ENCODE assay signal across 1 cellular context in genomic region chr11:102452461-102453285, GRCh38.
TF ChIP-seq lines count a peak whose summit lies in the region.

Gene TMEM123 (minus strand): TSS chr11:102452765. CDS start chr11:102452623, 142 bp downstream.

TF ChIP-seq in HepG2, 621 proteins besides CTCF, POLR2A, EP300 and RAD21 (continued from another document and continues in another):
- TF ChIP-seq LBX2 (CRISPR knock-in tag; IDR thresholded peaks at IDR 0.05; ENCODE audit: borderline replicate concordance) (no peak), ZNF605 (CRISPR knock-in tag; IDR thresholded peaks at IDR 0.05) (no peak; the same call in 1 of the 2 replicates), E2F2 (CRISPR knock-in tag; IDR thresholded peaks at IDR 0.05; ENCODE audit: borderline replicate concordance) (no peak), DMAP1 (CRISPR knock-in tag; IDR thresholded peaks at IDR 0.05) (0 out of 2 replicates have a peak, but pooled peaks have one; percentile 28), ZNF260 (CRISPR knock-in tag; IDR thresholded peaks at IDR 0.05; ENCODE audit: borderline replicate concordance, low read depth) (no peak), BRD4 (CRISPR knock-in tag; IDR thresholded peaks at IDR 0.05) (peak; percentile 66; the same call in 1 of the 2 replicates), RFXAP (CRISPR knock-in tag; IDR thresholded peaks at IDR 0.05; ENCODE audit: borderline replicate concordance) (no peak), ATRX (CRISPR knock-in tag; IDR thresholded peaks at IDR 0.05; ENCODE audit: borderline replicate concordance) (no peak), ZNF792 (CRISPR knock-in tag; IDR thresholded peaks at IDR 0.05) (peak; percentile 64; the same call in 1 of the 2 replicates), MIXL1 (CRISPR knock-in tag; IDR thresholded peaks at IDR 0.05) (0 out of 2 replicates have a peak, but pooled peaks have one; percentile 18), ATF5 (CRISPR knock-in tag; IDR thresholded peaks at IDR 0.05; ENCODE audit: low read depth) (peak; percentile 29), ZNF510 (CRISPR knock-in tag; IDR thresholded peaks at IDR 0.05; ENCODE audit: low read depth) (0 out of 2 replicates have a peak, but pooled peaks have one; percentile 29), ATF7 (IDR thresholded peaks at IDR 0.05) (no peak), ATF7 (CRISPR knock-in tag; IDR thresholded peaks at IDR 0.05) (peak; percentile 56; the same call in 1 of the 2 replicates), ZNF44 (CRISPR knock-in tag; IDR thresholded peaks at IDR 0.05) (no peak; the same call in 1 of the 2 replicates), BHLHE40 (IDR thresholded peaks at IDR 0.05; ENCODE audit: low read length) (peak; percentile 71), ZBTB25 (CRISPR knock-in tag; IDR thresholded peaks at IDR 0.05) (peak; percentile 17; the same call in 1 of the 2 replicates), NONO (IDR thresholded peaks at IDR 0.05) (no peak), NONO (CRISPR knock-in tag; conservative IDR thresholded peaks at IDR 0.05) (peak; percentile 67; the same call in 1 of the 2 replicates), ZNF83 (CRISPR knock-in tag; IDR thresholded peaks at IDR 0.05; ENCODE audit: borderline replicate concordance) (no peak), ZNF75D (CRISPR knock-in tag; IDR thresholded peaks at IDR 0.05; ENCODE audit: borderline replicate concordance) (no peak), NFATC3 (CRISPR knock-in tag; IDR thresholded peaks at IDR 0.05) (no peak), NFE2L1 (CRISPR knock-in tag; IDR thresholded peaks at IDR 0.05; ENCODE audit: borderline replicate concordance) (no peak), SKIL (CRISPR knock-in tag; IDR thresholded peaks at IDR 0.05; ENCODE audit: borderline replicate concordance) (peak; percentile 71; the same call in 1 of the 2 replicates), MYNN (CRISPR knock-in tag; IDR thresholded peaks at IDR 0.05; ENCODE audit: low read depth) (no peak), FOXP4 (CRISPR knock-in tag; IDR thresholded peaks at IDR 0.05) (peak; percentile 14; the same call in 1 of the 2 replicates), SETDB1 (CRISPR knock-in tag; IDR thresholded peaks at IDR 0.05; ENCODE audit: borderline replicate concordance) (no peak), ZNF331 (CRISPR knock-in tag; IDR thresholded peaks at IDR 0.05) (peak; percentile 51; the same call in 1 of the 2 replicates), HDAC6 (IDR thresholded peaks at IDR 0.05; ENCODE audit: low read depth, low read length) (no peak), CREM (IDR thresholded peaks at IDR 0.05) (0 out of 2 replicates have a peak, but pooled peaks have one; percentile 15), CREM (CRISPR knock-in tag; IDR thresholded peaks at IDR 0.05) (no peak), SAP130 (CRISPR knock-in tag; IDR thresholded peaks at IDR 0.05; ENCODE audit: low read depth) (peak; percentile 53; the same call in 1 of the 2 replicates), ATF4 (CRISPR knock-in tag; IDR thresholded peaks at IDR 0.05) (0 out of 4 replicates have a peak, but pooled peaks of 1 of the 2 experiments have one; percentile 35), FOXM1 (CRISPR knock-in tag; IDR thresholded peaks at IDR 0.05) (no peak), MXD1 (CRISPR knock-in tag; IDR thresholded peaks at IDR 0.05) (peak; percentile 90; the same call in 1 of the 2 replicates), BCLAF1 (IDR thresholded peaks at IDR 0.05) (no peak), SP4 (CRISPR knock-in tag; IDR thresholded peaks at IDR 0.05) (peak; percentile 55), SRSF9 (IDR thresholded peaks at IDR 0.05; ENCODE audit: borderline replicate concordance, insufficient read depth, low read depth, low read length, poor library complexity, severe bottlenecking) (no peak), ZBTB1 (CRISPR knock-in tag; IDR thresholded peaks at IDR 0.05; ENCODE audit: borderline replicate concordance) (no peak), IKZF5 (CRISPR knock-in tag; IDR thresholded peaks at IDR 0.05) (peak; percentile 22), TEAD3 (CRISPR knock-in tag; optimal IDR thresholded peaks at IDR 0.05; ENCODE audit: borderline replicate concordance) (peak; percentile 34), ZHX1 (CRISPR knock-in tag; IDR thresholded peaks at IDR 0.05; ENCODE audit: low read depth) (peak; percentile 42; the same call in 1 of the 2 replicates), RXRB (CRISPR knock-in tag; IDR thresholded peaks at IDR 0.05; ENCODE audit: borderline replicate concordance) (no peak), ZNF691 (CRISPR knock-in tag; IDR thresholded peaks at IDR 0.05; ENCODE audit: borderline replicate concordance, low read depth) (no peak; the same call in 1 of the 2 replicates), ZC3H13 (CRISPR knock-in tag; IDR thresholded peaks at IDR 0.05) (peak; percentile 85), ZBTB7B (CRISPR knock-in tag; IDR thresholded peaks at IDR 0.05) (peak; percentile 81; the same call in 1 of the 2 replicates), SKI (IDR thresholded peaks at IDR 0.05; ENCODE audit: partially characterized antibody) (no peak), ZNF552 (CRISPR knock-in tag; IDR thresholded peaks at IDR 0.05; ENCODE audit: borderline replicate concordance) (0 out of 2 replicates have a peak, but pooled peaks have one; percentile 48), YY1 (IDR thresholded peaks at IDR 0.05; ENCODE audit: insufficient read depth, insufficient replicate concordance, low read depth, low read length) (peak; percentile 39)
